Comparison of ENCODE assay signal across 7 cellular contexts in genomic region chr1:58576727-58577675, GRCh38. TPM values are rescaled to one million over a fixed set of nuclear protein-coding genes. Genes with fewer than 3 reads are reported as not detected.
A peak's percentile ranks its signal among the peaks of the same experiment; 100 is the strongest.
DNase-seq lines count a peak whose midpoint lies in the region; ATAC-seq, FAIRE-seq and TF ChIP-seq lines count a peak whose summit lies in the region.

TSS of gene TACSTD2 (minus strand) at chr1:58577252. CDS start at chr1:58577156, 96 bp downstream.

- H3K4me1 Mint-ChIP-seq in central memory CD8-positive, alpha-beta T cell, result peaks cover 18% of the 10 kb centered on the region

- no peak for TF ChIP-seq POLR2A in GM12892 (IDR thresholded peaks at IDR 0.05; ENCODE audit: low read depth, low read length)

- H3K4me3 Mint-ChIP-seq in central memory CD8-positive, alpha-beta T cell, result peak within 1 kb of the TSS; percentile 53

- H3K9me3 ChIP-seq in liver (ENCODE audit: control insufficient read depth in 4 of 4, low read length in 3 of 4), result no peaks in the 10 kb centered on the region

- H3K27ac Mint-ChIP-seq in central memory CD8-positive, alpha-beta T cell (ENCODE audit: low read depth), result no peak within 1 kb of the TSS

- no peak for ATAC-seq in central memory CD8-positive, alpha-beta T cell (replicated peaks; ENCODE audit: extremely low read depth, poor library complexity, severe bottlenecking)
- ATAC-seq in HG02610 (IDR thresholded peaks at IDR 0.05; ENCODE audit: unreplicated experiment), result no peak

- 9% methylated on average over 107 of the region's 107 CpGs for WGBS in liver

- TF ChIP-seq CTCF in liver (IDR thresholded peaks at IDR 0.05; ENCODE audit: low read depth, low read length, missing input control), result no peak

- H3K36me3 ChIP-seq in liver (ENCODE audit: control insufficient read depth in 4 of 4, insufficient read depth in 3 of 4, low read depth in 1 of 4, low read length in 3 of 4), result no peaks in the 10 kb centered on the region

- DNase-seq in NCI-H510A (lab: John Stamatoyannopoulos, UW) (peak; percentile 83), GM12892 (ENCODE audit: insufficient read length) (no peak), T-helper 9 cell (no peak)
- DNase-seq in central memory CD8-positive, alpha-beta T cell (ENCODE audit: low spot score in 2 of 2), result no peak

- H3K4me1 ChIP-seq in liver (ENCODE audit: control insufficient read depth in 4 of 4, insufficient read depth in 4 of 4, low read length in 3 of 4), result peaks cover 0 to 17% (median 6%) of the 10 kb centered on the region in 4 donors

- H3K4me3 ChIP-seq in liver (ENCODE audit: low read depth in 1 of 3, low read length in 3 of 3), result peak within 1 kb of the TSS in 2 of 3 donors; percentile 21 to 35

- no peak for FAIRE-seq in GM12892 (lab: Jason Lieb, UNC)

- peaks cover 76% of the 10 kb centered on the region for H3K27me3 Mint-ChIP-seq in central memory CD8-positive, alpha-beta T cell

- no peak for TF ChIP-seq RAD21 in liver (IDR thresholded peaks at IDR 0.05)

- no peaks in the 10 kb centered on the region for H3K9me3 Mint-ChIP-seq in central memory CD8-positive, alpha-beta T cell

- H3K27ac ChIP-seq in liver (ENCODE audit: low read depth in 1 of 2, low read length in 2 of 2) (peak within 1 kb of the TSS in 1 of 2 donors; percentile 11), temporal lobe (ENCODE audit: low read depth, low read length) (peak within 1 kb of the TSS; percentile 39)

- H3K9ac ChIP-seq in liver (ENCODE audit: low read depth in 1 of 2, low read length in 2 of 2), result no peak within 1 kb of the TSS

- no peaks in the 10 kb centered on the region for H3K36me3 Mint-ChIP-seq in central memory CD8-positive, alpha-beta T cell (ENCODE audit: insufficient read depth)

- peaks cover 2 to 16% (median 5%) of the 10 kb centered on the region in 4 donors for H3K27me3 ChIP-seq in liver (ENCODE audit: control insufficient read depth in 4 of 4, insufficient read depth in 4 of 4, low read length in 3 of 4)

TF ChIP-seq in liver, 16 proteins besides CTCF, POLR2A, EP300 and RAD21:
- TF ChIP-seq FOXA1 (IDR thresholded peaks at IDR 0.05) (no peak), ZBTB33 (IDR thresholded peaks at IDR 0.05) (no peak)

RNA-seq across cellular contexts. Expression of gene TACSTD2, which starts in this region (rescaled TPM):
- total RNA-seq in liver, result 1 to 10 TPM in 1 of 2 donors, under 1 TPM in 1; 0.61 to 1.2 TPM
- 1 to 10 TPM in 1 of 2 donors, under 1 TPM in 1; 0.93 to 1.5 TPM for polyA plus RNA-seq in liver
- total RNA-seq in temporal lobe, result not detected
- 0.11 TPM for polyA plus RNA-seq in GM12892 (2012; ENCODE audit: missing spikeins)
